ENCODE assay signal across 9 cellular contexts in genomic region chr11:104163100-104164027, GRCh38. TPM values are rescaled to one million over a fixed set of nuclear protein-coding genes. Genes with fewer than 3 reads are reported as not detected.
DNase-seq lines count a peak whose midpoint lies in the region; ATAC-seq, FAIRE-seq and TF ChIP-seq lines count a peak whose summit lies in the region.
"Had no signal": no experiment of that assay in that cellular context is flagged by ENCODE, and none has a peak within 500 bp of the region (broad histone marks: within the 10 kb centered on the region; RNA-seq: fewer than 3 reads in every experiment).

No MANE protein-coding gene starts in this region.

- H3F3A ChIP-seq in smooth muscle cell (ENCODE audit: low read depth), result no peaks in the 10 kb centered on the region

- H3K4me3 ChIP-seq in astrocyte (ENCODE audit: insufficient read depth, low read depth, low read length) (peak overlapping the region; percentile 81), iPS-18c (ENCODE audit: insufficient read depth, low read depth, low read length) (peak overlapping the region; percentile 57), smooth muscle cell (peak overlapping the region; percentile 67)
- H3K4me3 ChIP-seq: BLaER1 had no signal

- H3K4me1 ChIP-seq in astrocyte (ENCODE audit: insufficient read depth, low read length), result peaks cover 6% of the 10 kb centered on the region
- no peaks in the 10 kb centered on the region for H3K4me1 ChIP-seq in smooth muscle cell (ENCODE audit: low read depth)
- H3K4me1 ChIP-seq: BLaER1 had no signal

- peak overlapping the region; percentile 66 for H3K9ac ChIP-seq in astrocyte (ENCODE audit: low read length)
- H3K9ac ChIP-seq in smooth muscle cell (ENCODE audit: low read depth), result no peak overlapping the region
- H3K9ac ChIP-seq: BLaER1 had no signal

- H3K36me3 Mint-ChIP-seq in astrocyte (ENCODE audit: low read depth, unreplicated experiment), result no peaks in the 10 kb centered on the region

- no peak for FAIRE-seq in astrocyte (lab: Jason Lieb, UNC)

- no peaks in the 10 kb centered on the region for H3K36me3 ChIP-seq in astrocyte (ENCODE audit: insufficient read depth, low read length)
- no peaks in the 10 kb centered on the region for H3K36me3 ChIP-seq in smooth muscle cell (ENCODE audit: low read depth)
- H3K36me3 ChIP-seq: BLaER1 had no signal

- H3K79me2 ChIP-seq in astrocyte (ENCODE audit: insufficient read depth, low read length) (no peaks in the 10 kb centered on the region), smooth muscle cell (ENCODE audit: low read depth) (no peaks in the 10 kb centered on the region)

- H2AFZ ChIP-seq in astrocyte (ENCODE audit: low read depth, low read length), result peak overlapping the region; percentile 97
- peak overlapping the region; percentile 92 for H2AFZ ChIP-seq in smooth muscle cell (ENCODE audit: low read depth)

- TF ChIP-seq CTCF in astrocyte (IDR thresholded peaks at IDR 0.05; ENCODE audit: insufficient read depth, low read depth, low read length) (no peak), smooth muscle cell (IDR thresholded peaks at IDR 0.05; ENCODE audit: borderline replicate concordance, insufficient read depth, poor library complexity, severe bottlenecking) (no peak)

- peak; percentile 33 for ATAC-seq in HG03520 (IDR thresholded peaks at IDR 0.05; ENCODE audit: unreplicated experiment)
- no peak for ATAC-seq in GM18873 (IDR thresholded peaks at IDR 0.05; ENCODE audit: low FRiP score, unreplicated experiment)

- H3K27ac ChIP-seq in astrocyte (ENCODE audit: low read depth, low read length) (no peak overlapping the region), smooth muscle cell (ENCODE audit: low read depth) (no peak overlapping the region)
- H3K27ac ChIP-seq: BLaER1 had no signal

- H3K9me3 ChIP-seq in astrocyte (ENCODE audit: insufficient read depth, low read depth, low read length), result no peaks in the 10 kb centered on the region
- no peaks in the 10 kb centered on the region for H3K9me3 ChIP-seq in iPS-18c (ENCODE audit: control insufficient read depth, insufficient read depth, low read length)
- H3K9me3 ChIP-seq in smooth muscle cell (replicated peaks; ENCODE audit: low read depth), result no peaks in the 10 kb centered on the region

- H4K20me1 ChIP-seq in astrocyte (ENCODE audit: insufficient read depth, low read length) (no peaks in the 10 kb centered on the region), smooth muscle cell (ENCODE audit: low read depth) (no peaks in the 10 kb centered on the region)
- H4K20me1 ChIP-seq: BLaER1 had no signal

- H3K4me1 Mint-ChIP-seq in astrocyte (ENCODE audit: low read depth, unreplicated experiment), result no peaks in the 10 kb centered on the region

- H3K9me3 Mint-ChIP-seq in astrocyte (ENCODE audit: unreplicated experiment), result no peaks in the 10 kb centered on the region

- H3K4me2 ChIP-seq in astrocyte (ENCODE audit: low read length) (peak overlapping the region; percentile 91), smooth muscle cell (peak overlapping the region; percentile 87)
- H3K4me2 ChIP-seq: BLaER1 had no signal

- WGBS in smooth muscle cell (ENCODE audit: low lambda C conversion rate), result 7% methylated on average over 38 of the region's 38 CpGs

- H3K27me3 ChIP-seq in astrocyte (ENCODE audit: insufficient read depth, low read length), result no peaks in the 10 kb centered on the region
- H3K27me3 ChIP-seq in smooth muscle cell (ENCODE audit: low read depth), result peaks cover 7% of the 10 kb centered on the region
- H3K27me3 ChIP-seq: BLaER1 had no signal

- DNase-seq in NCI-H146 (lab: John Stamatoyannopoulos, UW) (peak; percentile 29), NCI-H146 treated with DMSO at 0.1 percent for 48 hours (lab: John Stamatoyannopoulos, UW; ENCODE audit: unreplicated experiment) (no peak), astrocyte (ENCODE audit: low read depth) (peak; percentile 27), smooth muscle cell (lab: John Stamatoyannopoulos, UW; ENCODE audit: unreplicated experiment) (no peak), NCI-H2171 treated with DMSO at 0.1 percent for 48 hours (lab: John Stamatoyannopoulos, UW) (no peak)

- no peaks in the 10 kb centered on the region for H3K27me3 Mint-ChIP-seq in astrocyte (ENCODE audit: low read depth, unreplicated experiment)

- no peak overlapping the region for H3K27ac Mint-ChIP-seq in astrocyte (ENCODE audit: unreplicated experiment)

- peak overlapping the region; percentile 91 for H3K4me3 Mint-ChIP-seq in astrocyte (ENCODE audit: unreplicated experiment)

RNA-seq across cellular contexts. Expression of gene PDGFD, which starts 0.6 kb away (rescaled TPM):
- total RNA-seq in astrocyte (2.1 and 2.6 TPM in 2 replicates), smooth muscle cell (6.3 and 10.0 TPM in 2 replicates)
- 1.5 and 2.7 TPM in 2 replicates for polyA plus RNA-seq in smooth muscle cell

Comparison
In these comparisons a context has a peak if more than half of its experiments do, and no peak if none do; other contexts are left out.
1. DNase-seq: peak in NCI-H146 (single experiment) and astrocyte (single experiment); none in NCI-H146 treated with DMSO at 0.1 percent for 48 hours (single experiment), smooth muscle cell (single experiment) and NCI-H2171 treated with DMSO at 0.1 percent for 48 hours (single experiment).
2. Peak in every context shown above with its lines, with median percentiles within 50 percentile points of each other: H3K4me3 ChIP-seq.